In genomic region chr12:84070311-84070710, GRCh38 we compare ENCODE assay signal across 17 cellular contexts.
DNase-seq lines count a peak whose midpoint lies in the region; ATAC-seq, FAIRE-seq and TF ChIP-seq lines count a peak whose summit lies in the region.
"Had no signal": no experiment of that assay in that cellular context is flagged by ENCODE, and none has a peak within 500 bp of the region (broad histone marks: within the 10 kb centered on the region; RNA-seq: fewer than 3 reads in every experiment).

No MANE protein-coding gene starts in this region.

- H3K4me3 ChIP-seq in SK-N-SH (ENCODE audit: low read depth in 2 of 2, low read length in 1 of 2) (no peak overlapping the region), foreskin fibroblast (ENCODE audit: low read depth in 1 of 2, low read length in 2 of 2) (no peak overlapping the region), skeletal muscle tissue (ENCODE audit: low read length in 3 of 3) (no peak overlapping the region)

- CTCF ChIA-PET in SK-N-SH (lab: Yijun Ruan, JAX), result no interaction called here

- no peaks in the 10 kb centered on the region for H3K4me1 Mint-ChIP-seq in CD14-positive monocyte
- H3K4me1 Mint-ChIP-seq: H9, natural killer cell had no signal

- TF ChIP-seq RAD21 in SK-N-SH (IDR thresholded peaks at IDR 0.05; ENCODE audit: low read length), result no peak; the same call in none of the 2 replicates

- ATAC-seq in HG03135 (IDR thresholded peaks at IDR 0.05; ENCODE audit: unreplicated experiment), result no peak
- no peak for ATAC-seq in HG02763 (IDR thresholded peaks at IDR 0.05; ENCODE audit: unreplicated experiment)
- ATAC-seq: activated CD8-positive, alpha-beta T cell treated with anti-CD3 and anti-CD28 coated beads, Interleukin-2, amount 10 ng/mL, durations not matched to agents 7 days and 5 days; natural killer cell; Panc1 had no signal

- no peak overlapping the region for H3K27ac Mint-ChIP-seq in CD14-positive monocyte
- H3K27ac Mint-ChIP-seq: activated CD8-positive, alpha-beta T cell treated with anti-CD3 and anti-CD28 coated beads, Interleukin-2, amount 10 ng/mL, durations not matched to agents 7 days and 5 days; CD4-positive, alpha-beta T cell; H9; natural killer cell had no signal

- H3K4me3 Mint-ChIP-seq in CD14-positive monocyte, result no peak overlapping the region
- H3K4me3 Mint-ChIP-seq: activated CD8-positive, alpha-beta T cell treated with anti-CD3 and anti-CD28 coated beads, Interleukin-2, amount 10 ng/mL, durations not matched to agents 7 days and 5 days; CD4-positive, alpha-beta T cell; H9; natural killer cell had no signal

- no peaks in the 10 kb centered on the region for H3K79me2 ChIP-seq in SK-N-SH (ENCODE audit: insufficient read depth)

- H3K9ac ChIP-seq in SK-N-SH, result no peak overlapping the region; the same call in 1 of the 2 replicates
- H3K9ac ChIP-seq in skeletal muscle tissue (ENCODE audit: low read depth in 1 of 3, low read length in 3 of 3), result no peak overlapping the region

- peak; percentile 89 to 98 for TF ChIP-seq EP300 in SK-N-SH (IDR thresholded peaks at IDR 0.05; ENCODE audit: borderline replicate concordance in 1 of 2, low read depth in 1 of 2, low read length in 1 of 2)

- peaks cover 28% of the 10 kb centered on the region for H3F3A ChIP-seq in SK-N-SH (replicated peaks; ENCODE audit: insufficient read depth)

- POLR2A ChIA-PET in SK-N-SH (lab: Yijun Ruan, JAX), result no interaction called here

- H3K27ac ChIP-seq in SK-N-SH (ENCODE audit: low read depth in 2 of 2, low read length in 1 of 2) (peak overlapping the region; percentile 78 to 93), skeletal muscle tissue (ENCODE audit: low read depth, low read length) (peak overlapping the region; percentile 13)
- H3K27ac ChIP-seq: VCaP had no signal

- intact Hi-C loops in CD14-positive monocyte (cut with micrococcal nuclease), result no loop called here

- H3K4me2 ChIP-seq in SK-N-SH, result peak overlapping the region; percentile 4; the same call in 1 of the 2 replicates

- H3K9me3 ChIP-seq in SK-N-SH (no peaks in the 10 kb centered on the region), skeletal muscle tissue (ENCODE audit: control insufficient read depth in 3 of 3, low read length in 3 of 3) (no peaks in the 10 kb centered on the region)

- TF ChIP-seq CTCF in SK-N-SH (IDR thresholded peaks at IDR 0.05), result no peak
- TF ChIP-seq CTCF in foreskin fibroblast (IDR thresholded peaks at IDR 0.05; ENCODE audit: low read depth, low read length), result no peak
- TF ChIP-seq CTCF in CD14-positive monocyte (IDR thresholded peaks at IDR 0.05), result no peak

- H2AFZ ChIP-seq in SK-N-SH (ENCODE audit: low read depth), result no peak overlapping the region

- 7% methylated on average over 4 of the region's 4 CpGs for WGBS in SK-N-SH (ENCODE audit: low lambda C conversion rate)

- H3K9me3 Mint-ChIP-seq in CD14-positive monocyte, result peaks cover 0 to 5% (median 5%) of the 10 kb centered on the region in 7 donors
- H3K9me3 Mint-ChIP-seq: H9 had no signal

- no peaks in the 10 kb centered on the region for H3K27me3 ChIP-seq in SK-N-SH (ENCODE audit: insufficient read depth)
- no peaks in the 10 kb centered on the region for H3K27me3 ChIP-seq in skeletal muscle tissue (ENCODE audit: control insufficient read depth in 3 of 3, insufficient read depth in 3 of 3, low read length in 3 of 3)

- H3K36me3 Mint-ChIP-seq in CD14-positive monocyte, result no peaks in the 10 kb centered on the region
- H3K36me3 Mint-ChIP-seq: natural killer cell had no signal

- DNase-seq in EH (ENCODE audit: low read depth) (peak; percentile 98), SK-N-SH (no peak), foreskin fibroblast (peak; percentile 97 to 98), H54 (ENCODE audit: insufficient read length, low spot score) (no peak), CD14-positive monocyte (ENCODE audit: low spot score) (no peak)
- DNase-seq: activated CD8-positive, alpha-beta T cell treated with anti-CD3 and anti-CD28 coated beads, Interleukin-2, amount 10 ng/mL, durations not matched to agents 7 days and 5 days; CD4-positive, alpha-beta T cell; H9; natural killer cell; NCI-H2107; NCI-H69 had no signal

- no peaks in the 10 kb centered on the region for H3K9me2 ChIP-seq in SK-N-SH

- H3K4me1 ChIP-seq in SK-N-SH (ENCODE audit: control insufficient read depth in 1 of 2, insufficient read depth in 2 of 2, low read depth in 1 of 2, low read length in 1 of 2) (peaks cover 0 to 14% of the 10 kb centered on the region in 2 experiments; a peak in 3 of 4 replicates), skeletal muscle tissue (ENCODE audit: control insufficient read depth in 3 of 3, insufficient read depth in 3 of 3, low read length in 3 of 3) (no peaks in the 10 kb centered on the region)

- FAIRE-seq in H54 (lab: Jason Lieb, UNC), result no peak
- FAIRE-seq: colon had no signal

- H3K27me3 Mint-ChIP-seq in CD14-positive monocyte (ENCODE audit: low read depth in 3 of 3), result no peaks in the 10 kb centered on the region
- H3K27me3 Mint-ChIP-seq: CD4-positive, alpha-beta T cell had no signal

- TF ChIP-seq POLR2A in H54 (IDR thresholded peaks at IDR 0.05; ENCODE audit: low read depth, low read length), result no peak

- H3K36me3 ChIP-seq in SK-N-SH (replicated peaks in 1 of 2; ENCODE audit: control insufficient read depth in 1 of 2, insufficient read depth in 2 of 2, low read length in 1 of 2) (no peaks in the 10 kb centered on the region), skeletal muscle tissue (ENCODE audit: control insufficient read depth in 3 of 3, insufficient read depth in 3 of 3, low read length in 3 of 3) (no peaks in the 10 kb centered on the region)

- H4K20me1 ChIP-seq in SK-N-SH (ENCODE audit: insufficient read depth), result no peaks in the 10 kb centered on the region

TF ChIP-seq in SK-N-SH, 30 proteins besides CTCF, POLR2A, EP300 and RAD21 (continues in another document):
- TF ChIP-seq YY1 (IDR thresholded peaks at IDR 0.05; ENCODE audit: low read depth) (no peak), PBX3 (IDR thresholded peaks at IDR 0.05) (peak; percentile 96), GABPA (IDR thresholded peaks at IDR 0.05; ENCODE audit: low read depth) (0 out of 2 replicates have a peak, but pooled peaks have one; percentile 2), SIN3A (IDR thresholded peaks at IDR 0.05; ENCODE audit: borderline replicate concordance, low read depth, low read length) (peak; percentile 80), USF1 (IDR thresholded peaks at IDR 0.05; ENCODE audit: borderline replicate concordance, low read depth) (no peak), ELF1 (IDR thresholded peaks at IDR 0.05) (0 out of 2 replicates have a peak, but pooled peaks have one; percentile 12), POLR2AphosphoS5 (IDR thresholded peaks at IDR 0.05; ENCODE audit: low read depth, low read length) (peak; percentile 88), FOSL2 (IDR thresholded peaks at IDR 0.05; ENCODE audit: borderline replicate concordance, low read depth) (peak; percentile 84), TAF1 (IDR thresholded peaks at IDR 0.05; ENCODE audit: borderline replicate concordance, low read depth, low read length) (no peak), JUND (IDR thresholded peaks at IDR 0.05) (peak; percentile 80), RXRA (IDR thresholded peaks at IDR 0.05; ENCODE audit: borderline replicate concordance, low read depth) (peak; percentile 99), RCOR1 (IDR thresholded peaks at IDR 0.05; ENCODE audit: low read length) (0 out of 2 replicates have a peak, but pooled peaks have one; percentile 0), FOXM1 (IDR thresholded peaks at IDR 0.05; ENCODE audit: low read depth) (peak; percentile 88), RFX5 (IDR thresholded peaks at IDR 0.05; ENCODE audit: low read length) (no peak), TEAD4 (IDR thresholded peaks at IDR 0.05; ENCODE audit: borderline replicate concordance, insufficient read depth) (peak; percentile 89), IRF3 (IDR thresholded peaks at IDR 0.05; ENCODE audit: low read depth, low read length) (no peak), MXI1 (IDR thresholded peaks at IDR 0.05; ENCODE audit: low read depth, low read length) (no peak)

Comparison
In these comparisons a context has a peak if more than half of its experiments do, and no peak if none do; other contexts are left out.
1. DNase-seq: peak in EH (single experiment) and foreskin fibroblast (2 of 2); none in SK-N-SH (single experiment), H54 (single experiment) and CD14-positive monocyte (single experiment).